ENCODE assay signal across 27 cellular contexts in the genomic region with DNA sequence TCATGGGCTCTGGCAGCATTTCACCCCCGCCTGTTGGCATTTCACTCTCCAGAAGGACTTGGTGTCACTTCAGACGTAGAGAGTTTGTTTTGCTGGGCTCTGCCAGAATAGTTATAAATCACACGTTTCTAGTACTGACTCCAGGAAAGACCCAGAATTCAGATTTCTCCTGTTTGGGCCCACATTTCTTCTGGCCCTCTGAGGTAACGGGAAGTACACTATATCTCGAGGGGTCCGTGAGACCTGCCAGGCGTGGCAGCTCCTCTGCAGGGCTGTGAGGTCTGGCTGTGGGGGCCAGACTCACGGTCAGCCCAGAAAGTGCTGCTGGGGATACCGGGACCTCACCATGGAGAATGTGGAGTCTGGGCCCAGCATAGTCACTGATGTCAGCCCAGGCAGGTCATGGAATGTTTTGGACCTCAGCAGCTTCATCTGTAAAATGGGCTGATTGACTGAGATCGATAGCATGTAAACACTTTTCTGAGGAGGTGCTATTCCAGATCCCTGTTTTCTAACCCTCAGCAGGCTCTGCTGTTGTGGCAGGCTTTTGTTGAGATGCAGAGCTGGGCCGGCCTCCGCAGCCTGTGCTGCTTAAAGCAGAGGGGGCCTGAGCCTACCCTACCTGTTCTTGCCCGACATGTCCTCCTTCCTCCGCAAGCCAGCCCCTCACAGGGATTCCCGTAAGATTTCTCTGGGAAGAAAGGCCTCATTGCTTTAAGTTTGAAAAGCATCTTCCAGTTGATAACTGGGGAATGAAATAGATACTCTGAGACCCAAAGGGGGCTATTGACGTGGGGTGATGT. TPM values are rescaled to one million over a fixed set of nuclear protein-coding genes. Genes with fewer than 3 reads are reported as not detected.
DNase-seq lines count a peak whose midpoint lies in the region; ATAC-seq and TF ChIP-seq lines count a peak whose summit lies in the region.
"Had no signal": no experiment of that assay in that cellular context is flagged by ENCODE, and none has a peak within 500 bp of the region (broad histone marks: within the 10 kb centered on the region; RNA-seq: fewer than 3 reads in every experiment).

No MANE protein-coding gene starts in this region.

- CTCF ChIA-PET in IMR-90 (lab: Yijun Ruan, JAX) = interaction anchor here (0.8 kb wide), 1 partner anchor 21 kb away, joined by 3 read pairs; no protein-coding TSS in a partner anchor

- intact Hi-C loops in IMR-90 (cut with micrococcal nuclease) (no loop called here), left lung (cut with DNase I) (no loop called here), thyroid gland (cut with DNase I) (no loop called here)
- intact Hi-C loops in dendritic cell treated with granulocyte-macrophage colony-stimulating factor and Interleukin-4, amounts not matched to agents 40 ng/mL and 50 ng/mL, for 4 days (cut with micrococcal nuclease) = no loop called here

- TF ChIP-seq POLR2A in IMR-90 (IDR thresholded peaks at IDR 0.05; ENCODE audit: low read depth, low read length) (no peak), thyroid gland (IDR thresholded peaks at IDR 0.05) (no peak)

- no peaks in the 10 kb centered on the region for H3K27me3 Mint-ChIP-seq in dendritic cell treated with granulocyte-macrophage colony-stimulating factor and Interleukin-4, amounts not matched to agents 40 ng/mL and 50 ng/mL, for 4 days
- no peaks in the 10 kb centered on the region for H3K27me3 Mint-ChIP-seq in natural killer cell treated with Interleukin-12 subunit alpha and Interleukin-12 subunit beta and Interleukin-15 and Interleukin-18, amount 100 ng/mL, for 72 hours
- H3K27me3 Mint-ChIP-seq in naive thymus-derived CD8-positive, alpha-beta T cell = no peaks in the 10 kb centered on the region
- H3K27me3 Mint-ChIP-seq: T-cell had no signal

- no peak overlapping the region for H3K9ac ChIP-seq in IMR-90 (ENCODE audit: low read depth, low read length)

- H3K36me3 Mint-ChIP-seq in dendritic cell treated with granulocyte-macrophage colony-stimulating factor and Interleukin-4, amounts not matched to agents 40 ng/mL and 50 ng/mL, for 4 days (ENCODE audit: low read depth) = peaks cover 12% of the 10 kb centered on the region
- H3K36me3 Mint-ChIP-seq in natural killer cell treated with Interleukin-12 subunit alpha and Interleukin-12 subunit beta and Interleukin-15 and Interleukin-18, amount 100 ng/mL, for 72 hours = no peaks in the 10 kb centered on the region
- no peaks in the 10 kb centered on the region for H3K36me3 Mint-ChIP-seq in naive thymus-derived CD8-positive, alpha-beta T cell
- H3K36me3 Mint-ChIP-seq: T-cell had no signal

- ATAC-seq in IMR-90 (ENCODE audit: low read depth) (no peak), left lung (peak; percentile 76)
- ATAC-seq in natural killer cell treated with Interleukin-12 subunit alpha and Interleukin-12 subunit beta and Interleukin-15 and Interleukin-18, amount 100 ng/mL, for 72 hours = no peak
- no peak for ATAC-seq in naive thymus-derived CD8-positive, alpha-beta T cell
- ATAC-seq: esophagus mucosa, GM12878, T-cell had no signal

- H3K4ac ChIP-seq in IMR-90 (ENCODE audit: low read depth, low read length) = no peak overlapping the region

- H2AK5ac ChIP-seq in IMR-90 (ENCODE audit: low read depth, low read length) = no peak overlapping the region

- H2AK9ac ChIP-seq in IMR-90 (replicated peaks; ENCODE audit: low read depth, low read length, poor library complexity) = no peak overlapping the region

- no peak overlapping the region for H4K5ac ChIP-seq in IMR-90 (ENCODE audit: low read depth, low read length)

- peak overlapping the region; percentile 84 for H3K27ac Mint-ChIP-seq in dendritic cell treated with granulocyte-macrophage colony-stimulating factor and Interleukin-4, amounts not matched to agents 40 ng/mL and 50 ng/mL, for 4 days
- H3K27ac Mint-ChIP-seq in natural killer cell treated with Interleukin-12 subunit alpha and Interleukin-12 subunit beta and Interleukin-15 and Interleukin-18, amount 100 ng/mL, for 72 hours = no peak overlapping the region
- H3K27ac Mint-ChIP-seq in naive thymus-derived CD8-positive, alpha-beta T cell = no peak overlapping the region
- H3K27ac Mint-ChIP-seq: T-cell had no signal

- H2BK20ac ChIP-seq in IMR-90 (ENCODE audit: low read depth, low read length) = no peak overlapping the region

- peaks cover 16% of the 10 kb centered on the region for H3K9me1 ChIP-seq in IMR-90 (ENCODE audit: insufficient read depth, low read length)

- peaks cover 16% of the 10 kb centered on the region; the same call in 1 of the 2 replicates for H4K20me1 ChIP-seq in IMR-90 (ENCODE audit: insufficient read depth, low read length)

- H3K27ac ChIP-seq in IMR-90 (ENCODE audit: insufficient read depth, low read length) (no peak overlapping the region), left lung (no peak overlapping the region), thyroid gland (no peak overlapping the region)
- H3K27ac ChIP-seq: breast epithelium, colonic mucosa, PC-9, SJCRH30, uterus had no signal

- peaks cover 6% of the 10 kb centered on the region for H3K4me1 ChIP-seq in IMR-90 (ENCODE audit: control insufficient read depth, insufficient read depth, low read length)
- H3K4me1 ChIP-seq in left lung = peaks cover 0 to 5% of the 10 kb centered on the region in 2 donors
- H3K4me1 ChIP-seq in thyroid gland = no peaks in the 10 kb centered on the region
- H3K4me1 ChIP-seq: breast epithelium, colonic mucosa, SJCRH30, uterus had no signal

- no peak overlapping the region for H2BK15ac ChIP-seq in IMR-90 (ENCODE audit: low read depth, low read length)

- H3K36me3 ChIP-seq in IMR-90 (ENCODE audit: control insufficient read depth, insufficient read depth, low read length) (no peaks in the 10 kb centered on the region; the same call in 1 of the 2 replicates), left lung (no peaks in the 10 kb centered on the region), thyroid gland (no peaks in the 10 kb centered on the region)
- H3K36me3 ChIP-seq: breast epithelium, colonic mucosa, SJCRH30, uterus had no signal

- no peak overlapping the region for H3K4me3 ChIP-seq in IMR-90 (ENCODE audit: insufficient read depth, low read depth, low read length)
- no peak overlapping the region for H3K4me3 ChIP-seq in left lung
- H3K4me3 ChIP-seq in thyroid gland (replicated peaks in 1 of 3) = no peak overlapping the region
- H3K4me3 ChIP-seq: breast epithelium, colonic mucosa, GM12878, mucosa of descending colon, PC-9, SJCRH30, uterus had no signal

- in situ Hi-C loops in IMR-90 (cut with MboI; ENCODE audit: low sequenced_read_pairs) = no loop called here

- no TSS peak for BruUV-seq in IMR-90 (replicated peaks; lab: Mats Ljungman, UMichigan)

- DNase-seq in IMR-90 = no peak
- no peak for DNase-seq in left lung
- DNase-seq in thyroid gland = peak; percentile 47 to 71
- no peak for DNase-seq in natural killer cell treated with Interleukin-12 subunit alpha and Interleukin-12 subunit beta and Interleukin-15 and Interleukin-18, amount 100 ng/mL, for 72 hours (ENCODE audit: low spot score)
- no peak for DNase-seq in naive thymus-derived CD8-positive, alpha-beta T cell
- DNase-seq in NCI-H2107 (lab: John Stamatoyannopoulos, UW) = no peak
- DNase-seq: activated CD4-positive, alpha-beta T cell treated with anti-CD3 and anti-CD28 coated beads, Interleukin-2, amount 50 U/mL, for 48 hours; activated CD4-positive, CD25-positive, alpha-beta regulatory T cell; activated CD8-positive, alpha-beta memory T cell treated with anti-CD3 and anti-CD28 coated beads, Interleukin-2, amount 50 U/mL, for 48 hours; colonic mucosa; hippocampal formation; immature natural killer cell; NCI-H1092; NCI-H2029; NCI-H345; PC-9; SJCRH30; T-cell; uterus had no signal

- WGBS in IMR-90 (ENCODE audit: extremely low coverage in 2 of 2, insufficient read length in 1 of 2), 2 experiments = 100% methylated on average over 3 of the region's 16 CpGs; no CpG with 5 or more reads in 1 of the 2 experiments
- 81 to 88% methylated on average over 15 to 16 of the region's 16 CpGs for WGBS in thyroid gland, 2 donors

- H3K79me1 ChIP-seq in IMR-90 (ENCODE audit: low read depth in 1 of 2, low read length in 2 of 2) = peaks cover 0 to 14% of the 10 kb centered on the region in 2 experiments; a peak in 2 of 4 replicates

- no peak for TF ChIP-seq RAD21 in IMR-90 (IDR thresholded peaks at IDR 0.05; ENCODE audit: low read length)

- H3K27me3 ChIP-seq in IMR-90 (ENCODE audit: control insufficient read depth, insufficient read depth, low read length) (no peaks in the 10 kb centered on the region), left lung (no peaks in the 10 kb centered on the region), thyroid gland (no peaks in the 10 kb centered on the region)
- H3K27me3 ChIP-seq: breast epithelium, colonic mucosa, SJCRH30, uterus had no signal

- H3K4me1 Mint-ChIP-seq in dendritic cell treated with granulocyte-macrophage colony-stimulating factor and Interleukin-4, amounts not matched to agents 40 ng/mL and 50 ng/mL, for 4 days (ENCODE audit: low read depth) = peaks cover 47% of the 10 kb centered on the region
- peaks cover 4 to 5% of the 10 kb centered on the region in 2 donors for H3K4me1 Mint-ChIP-seq in natural killer cell treated with Interleukin-12 subunit alpha and Interleukin-12 subunit beta and Interleukin-15 and Interleukin-18, amount 100 ng/mL, for 72 hours (ENCODE audit: low read depth in 2 of 2)
- H3K4me1 Mint-ChIP-seq in naive thymus-derived CD8-positive, alpha-beta T cell = peaks cover 0 to 17% (median 0%) of the 10 kb centered on the region in 4 donors
- H3K4me1 Mint-ChIP-seq: T-cell had no signal

- H3K23ac ChIP-seq in IMR-90 (ENCODE audit: low read depth, low read length) = no peak overlapping the region

- no peak overlapping the region for H2BK120ac ChIP-seq in IMR-90 (ENCODE audit: low read depth, low read length)

- no peak overlapping the region for H2BK5ac ChIP-seq in IMR-90 (ENCODE audit: low read depth, low read length, poor library complexity, severe bottlenecking)

- no peak overlapping the region for H3K56ac ChIP-seq in IMR-90 (ENCODE audit: extremely low read depth, insufficient read depth, low read length)

- H3K14ac ChIP-seq in IMR-90 (replicated peaks; ENCODE audit: low read depth, low read length) = no peak overlapping the region

- no peak overlapping the region for H2AFZ ChIP-seq in IMR-90 (replicated peaks; ENCODE audit: low read length, poor library complexity)
- H2AFZ ChIP-seq: PC-9 had no signal

- peak overlapping the region; percentile 8; the same call in 1 of the 2 replicates for H3K4me2 ChIP-seq in IMR-90 (ENCODE audit: low read depth, low read length)
- H3K4me2 ChIP-seq: PC-9 had no signal

- H3K9me3 Mint-ChIP-seq in dendritic cell treated with granulocyte-macrophage colony-stimulating factor and Interleukin-4, amounts not matched to agents 40 ng/mL and 50 ng/mL, for 4 days = peaks cover 8% of the 10 kb centered on the region
- no peaks in the 10 kb centered on the region for H3K9me3 Mint-ChIP-seq in natural killer cell treated with Interleukin-12 subunit alpha and Interleukin-12 subunit beta and Interleukin-15 and Interleukin-18, amount 100 ng/mL, for 72 hours
- no peaks in the 10 kb centered on the region for H3K9me3 Mint-ChIP-seq in naive thymus-derived CD8-positive, alpha-beta T cell
- H3K9me3 Mint-ChIP-seq: immature natural killer cell, T-cell had no signal

- TF ChIP-seq CTCF in IMR-90 (conservative IDR thresholded peaks at IDR 0.05; ENCODE audit: low read depth, low read length) = no peak
- no peak for TF ChIP-seq CTCF in left lung (IDR thresholded peaks at IDR 0.05)
- TF ChIP-seq CTCF in thyroid gland (IDR thresholded peaks at IDR 0.05) = no peak

- H4K8ac ChIP-seq in IMR-90 (ENCODE audit: low read depth in 2 of 2, low read length in 2 of 2) = no peak overlapping the region

- dilution Hi-C loops in IMR-90 (cut with HindIII; ENCODE audit: low sequenced_read_pairs, unreplicated experiment) = no loop called here

- H3K18ac ChIP-seq in IMR-90 (ENCODE audit: low read depth, low read length) = no peak overlapping the region

- peaks cover 7% of the 10 kb centered on the region for H3K9me3 ChIP-seq in IMR-90 (ENCODE audit: control insufficient read depth, insufficient read depth, low read length)
- no peaks in the 10 kb centered on the region for H3K9me3 ChIP-seq in left lung
- no peaks in the 10 kb centered on the region for H3K9me3 ChIP-seq in thyroid gland
- H3K9me3 ChIP-seq: colonic mucosa, mucosa of descending colon, SJCRH30, uterus had no signal

- POLR2A ChIA-PET in IMR-90 (lab: Charles Lee; ENCODE audit: unreplicated experiment) = interaction anchor here (0.7 kb wide), 1 partner anchor 52 kb away, joined by 3 read pairs; no protein-coding TSS in a partner anchor
- POLR2A ChIA-PET in naive thymus-derived CD8-positive, alpha-beta T cell (lab: Charles Lee) = no interaction called here

- H4K91ac ChIP-seq in IMR-90 (ENCODE audit: insufficient read depth, low read depth, low read length) = no peak overlapping the region

- H3K4me3 Mint-ChIP-seq in dendritic cell treated with granulocyte-macrophage colony-stimulating factor and Interleukin-4, amounts not matched to agents 40 ng/mL and 50 ng/mL, for 4 days = no peak overlapping the region
- no peak overlapping the region for H3K4me3 Mint-ChIP-seq in natural killer cell treated with Interleukin-12 subunit alpha and Interleukin-12 subunit beta and Interleukin-15 and Interleukin-18, amount 100 ng/mL, for 72 hours
- no peak overlapping the region for H3K4me3 Mint-ChIP-seq in naive thymus-derived CD8-positive, alpha-beta T cell
- H3K4me3 Mint-ChIP-seq: neural crest cell, T-cell had no signal

RNA-seq across cellular contexts. Expression of a gene that starts 38.5 kb away (rescaled TPM):
- total RNA-seq in IMR-90 (2012; rRNA removed) (not detected in 2 replicates), left lung (under 1 TPM in 1 of 2 donors, not detected in 1; 0.32 TPM), thyroid gland (under 1 TPM in 1 of 4 donors, not detected in 3; 0.54 TPM)
- 0.05 and 0.23 TPM in 2 replicates for polyA plus RNA-seq in IMR-90 (2012; rRNA removed)
- polyA plus RNA-seq in IMR-90 (2012; cell fraction: cytosol; rRNA removed) = 0.10 TPM in 1 of 2 replicates, not detected in the other
- 1.0 and 3.0 TPM in 2 replicates for polyA plus RNA-seq in IMR-90 (2012; cell fraction: nucleus; rRNA removed; ENCODE audit: low replicate concordance)
- total RNA-seq in natural killer cell treated with Interleukin-12 subunit alpha and Interleukin-12 subunit beta and Interleukin-15 and Interleukin-18, amount 100 ng/mL, for 72 hours = not detected
- total RNA-seq in naive thymus-derived CD8-positive, alpha-beta T cell = not detected
- not detected for polyA plus RNA-seq in naive thymus-derived CD8-positive, alpha-beta T cell
- total RNA-seq: Daoy, esophagus mucosa had no signal
- polyA plus RNA-seq: AG04450, GM12878, immature natural killer cell had no signal

RNA-seq across cellular contexts. Expression of a gene that starts 59.8 kb away (rescaled TPM):
- total RNA-seq in IMR-90 (2012; rRNA removed) = not detected in 2 replicates
- polyA plus RNA-seq in IMR-90 (2012; rRNA removed) = not detected in 2 replicates
- polyA plus RNA-seq in IMR-90 (2012; cell fraction: cytosol; rRNA removed) = 0.01 TPM in 1 of 2 replicates, not detected in the other
- polyA plus RNA-seq in IMR-90 (2012; cell fraction: nucleus; rRNA removed; ENCODE audit: low replicate concordance) = 0.10 and 0.12 TPM in 2 replicates
- total RNA-seq in left lung = 1 to 10 TPM; 1.6 to 6.3 TPM
- total RNA-seq in thyroid gland = 1 to 10 TPM in 1 of 4 donors, under 1 TPM in 3; 0.25 to 2.7 (median 0.52) TPM
- under 1 TPM in 1 of 2 donors, not detected in 1; 0.17 TPM for total RNA-seq in natural killer cell treated with Interleukin-12 subunit alpha and Interleukin-12 subunit beta and Interleukin-15 and Interleukin-18, amount 100 ng/mL, for 72 hours
- not detected for total RNA-seq in naive thymus-derived CD8-positive, alpha-beta T cell
- under 1 TPM in 1 of 3 donors, not detected in 2; 0.49 TPM for polyA plus RNA-seq in naive thymus-derived CD8-positive, alpha-beta T cell
- total RNA-seq: neural crest cell had no signal
- polyA plus RNA-seq: AG04450 had no signal

Comparison
In these comparisons a context has a peak if more than half of its experiments do, and no peak if none do; other contexts are left out.
1. DNase-seq: peak in thyroid gland (2 of 2); none in IMR-90 (single experiment), left lung (0 of 2), natural killer cell treated with Interleukin-12 subunit alpha and Interleukin-12 subunit beta and Interleukin-15 and Interleukin-18, amount 100 ng/mL, for 72 hours (single experiment), naive thymus-derived CD8-positive, alpha-beta T cell (0 of 10) and NCI-H2107 (single experiment).